ENCODE assay signal across 8 cellular contexts in genomic region chr1:185317886-185318310, GRCh38. TPM values are rescaled to one million over a fixed set of nuclear protein-coding genes. Genes with fewer than 3 reads are reported as not detected.
DNase-seq lines count a peak whose midpoint lies in the region; ATAC-seq, FAIRE-seq and TF ChIP-seq lines count a peak whose summit lies in the region.

No MANE protein-coding gene starts in this region.

- ATAC-seq in GM18505 (IDR thresholded peaks at IDR 0.05; ENCODE audit: unreplicated experiment) (peak; percentile 44), HG02610 (IDR thresholded peaks at IDR 0.05; ENCODE audit: unreplicated experiment) (peak; percentile 43)

- H3K4me1 ChIP-seq in mononuclear cell (ENCODE audit: insufficient read depth, low read length) = peaks cover 27% of the 10 kb centered on the region

- DNase-seq in NCI-H1105 treated with DMSO at 0.1 percent for 48 hours (lab: John Stamatoyannopoulos, UW) = peak; percentile 46
- DNase-seq in activated CD4-positive, alpha-beta T cell treated with anti-CD3 and anti-CD28 coated beads for 1 hour = peak; percentile 72
- peak in 3 of 10 donors; percentile 16 to 46 (median 28) for DNase-seq in dorsolateral prefrontal cortex
- DNase-seq in stimulated activated CD8-positive, alpha-beta memory T cell treated with anti-CD3 and anti-CD28 coated beads, Interleukin-7, amount 100 ng/mL, for 1 hour (ENCODE audit: low read depth in 2 of 2) = peak; percentile 50 to 51
- DNase-seq in D721Med (ENCODE audit: insufficient read length, low spot score) = no peak

- peak overlapping the region; percentile 25 to 99 (median 97) for H3K27ac ChIP-seq in dorsolateral prefrontal cortex

- TF ChIP-seq CTCF in dorsolateral prefrontal cortex (IDR thresholded peaks at IDR 0.05 in 54 of 56, conservative IDR thresholded peaks at IDR 0.05 in 2 of 56; ENCODE audit: low read depth in 1 of 56, partially characterized antibody in 56 of 56) = no peak
- TF ChIP-seq CTCF in D721Med (IDR thresholded peaks at IDR 0.05; ENCODE audit: insufficient read depth, missing control alignments) = no peak

- no peak for TF ChIP-seq POLR2A in GM18505 (IDR thresholded peaks at IDR 0.05; ENCODE audit: borderline replicate concordance, extremely low read depth, insufficient read depth, insufficient read length)

- H3K27me3 ChIP-seq in dorsolateral prefrontal cortex = no peaks in the 10 kb centered on the region
- no peaks in the 10 kb centered on the region for H3K27me3 ChIP-seq in mononuclear cell (ENCODE audit: insufficient read depth, low read length)

- peak overlapping the region; percentile 64 to 98 (median 93) for H3K4me3 ChIP-seq in dorsolateral prefrontal cortex
- peak overlapping the region; percentile 37 for H3K4me3 ChIP-seq in mononuclear cell (ENCODE audit: low read length)

- no peak for FAIRE-seq in D721Med (lab: Jason Lieb, UNC)

- intact Hi-C loops in dorsolateral prefrontal cortex (cut with DNase I) = loop anchor here (2.0 to 10.0 kb wide), 5 partner anchors 161 to 357 kb away; partner anchors contain the start of genes SWT1 (in 2 of the 2), TRMT1L (in 2 of the 2) and RNF2 (in 1 of the 2)

- H3K9me3 ChIP-seq in mononuclear cell (ENCODE audit: low read depth, low read length) = no peaks in the 10 kb centered on the region

RNA-seq across cellular contexts. Expression of gene IVNS1ABP, which starts 0.9 kb away (rescaled TPM):
- 100 to 1,000 TPM in 3 of 120 experiments, 10 to 100 TPM in 117; 36.8 to 146 (median 59.7) TPM for total RNA-seq in dorsolateral prefrontal cortex
- 282 TPM for total RNA-seq in mononuclear cell
